In the genomic region with DNA sequence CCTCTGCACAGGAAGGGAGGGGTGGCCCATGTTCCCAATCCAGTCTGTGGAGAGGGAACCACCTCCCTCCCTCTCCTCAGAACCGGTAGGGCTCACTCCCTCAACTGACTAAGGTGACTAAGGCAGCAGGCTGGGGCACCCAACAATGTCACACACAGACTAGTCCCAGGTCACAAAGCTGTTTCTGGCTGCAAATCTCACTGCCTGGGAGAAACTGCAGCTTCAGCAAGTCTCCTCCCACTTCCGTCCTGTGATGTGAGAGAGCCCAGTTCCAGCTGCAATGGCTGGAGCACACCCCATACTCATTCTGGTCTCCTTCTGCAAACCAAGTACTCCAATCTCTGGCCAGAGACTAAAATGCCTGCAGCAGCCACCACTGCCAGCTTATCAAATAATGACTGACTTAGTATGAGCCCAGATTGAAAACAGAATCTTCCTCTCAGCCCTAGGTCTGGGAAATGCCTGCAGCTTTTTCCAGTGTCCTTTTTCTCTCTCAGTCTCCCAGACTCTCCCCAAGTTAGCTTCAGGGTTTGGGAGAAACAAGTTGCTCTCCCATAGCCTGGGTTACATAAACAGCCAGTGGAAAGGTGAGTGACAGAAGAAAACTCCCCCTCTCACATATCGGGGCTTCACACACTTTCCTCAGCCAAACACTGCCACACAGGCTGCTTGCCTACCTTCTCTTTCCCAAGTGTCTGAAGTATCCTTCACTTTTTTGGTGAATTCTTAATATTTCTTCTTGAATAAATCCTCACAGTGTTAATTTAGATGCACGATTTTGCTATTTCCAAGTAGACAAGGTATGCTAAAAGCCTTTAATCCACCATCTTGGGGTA, we compare ENCODE assay signal across 8 cellular contexts.
DNase-seq lines count a peak whose midpoint lies in the region; ATAC-seq and TF ChIP-seq lines count a peak whose summit lies in the region.

No MANE protein-coding gene starts in this region.

- H3K27ac Mint-ChIP-seq in activated T-cell treated with anti-CD3 and anti-CD28 coated beads, Interleukin-2, amount 50 U/mL, for 24 hours: no peak overlapping the region

- H3K27me3 Mint-ChIP-seq in activated T-cell treated with anti-CD3 and anti-CD28 coated beads, Interleukin-2, amount 50 U/mL, for 24 hours: no peaks in the 10 kb centered on the region

- H3K9me3 Mint-ChIP-seq in activated T-cell treated with anti-CD3 and anti-CD28 coated beads, Interleukin-2, amount 50 U/mL, for 24 hours: no peaks in the 10 kb centered on the region

- TF ChIP-seq CTCF in adrenal gland (IDR thresholded peaks at IDR 0.05) (no peak), upper lobe of left lung (IDR thresholded peaks at IDR 0.05) (no peak)

- H3K4me1 ChIP-seq in adrenal gland (replicated peaks in 1 of 2) (peaks cover 13 to 17% of the 10 kb centered on the region in 2 donors), upper lobe of left lung (peaks cover 3 to 11% (median 10%) of the 10 kb centered on the region in 4 donors)

- H3K4me3 Mint-ChIP-seq in activated T-cell treated with anti-CD3 and anti-CD28 coated beads, Interleukin-2, amount 50 U/mL, for 24 hours: no peak overlapping the region

- intact Hi-C loops in adrenal gland (cut with DNase I): no loop called here
- intact Hi-C loops in left colon (cut with DNase I, micrococcal nuclease): no loop called here

- H3K27ac ChIP-seq in adrenal gland (peak overlapping the region in 2 of 5 donors; percentile 17 to 62), upper lobe of left lung (peak overlapping the region in 2 of 4 donors; percentile 31 to 35)

- no peak for TF ChIP-seq POLR2A in adrenal gland (IDR thresholded peaks at IDR 0.05)
- TF ChIP-seq POLR2A in upper lobe of left lung (IDR thresholded peaks at IDR 0.05): peak in 1 of 4 donors; percentile 7

- H3K4me3 ChIP-seq in adrenal gland (no peak overlapping the region), upper lobe of left lung (no peak overlapping the region)

- peaks cover 24% of the 10 kb centered on the region for H3K4me1 Mint-ChIP-seq in activated T-cell treated with anti-CD3 and anti-CD28 coated beads, Interleukin-2, amount 50 U/mL, for 24 hours (ENCODE audit: low read depth)

- H3K9me3 ChIP-seq in adrenal gland (replicated peaks in 1 of 3) (no peaks in the 10 kb centered on the region), upper lobe of left lung (no peaks in the 10 kb centered on the region)

- WGBS in adrenal gland, 4 donors: 18 to 26% (median 22%) methylated on average over 4 of the region's 4 CpGs
- 21 to 28% methylated on average over 3 to 4 of the region's 4 CpGs for WGBS in upper lobe of left lung, 2 donors

- DNase-seq in activated T-cell treated with anti-CD3 and anti-CD28 coated beads for 24 hours (ENCODE audit: low read depth) (peak; percentile 8), MV-4-11 (lab: John Stamatoyannopoulos, UW) (peak; percentile 67), adrenal gland (peak; percentile 27 to 71 (median 50)), left colon (peak; percentile 16 to 39), upper lobe of left lung (peak in 1 of 2 donors; percentile 42), COLO668 (lab: John Stamatoyannopoulos, UW; ENCODE audit: unreplicated experiment) (no peak)
- no peak for DNase-seq in activated T-cell treated with anti-CD3 and anti-CD28 coated beads, Interleukin-2, amount 50 U/mL, for 24 hours

- H3K27me3 ChIP-seq in adrenal gland: no peaks in the 10 kb centered on the region
- no peaks in the 10 kb centered on the region for H3K27me3 ChIP-seq in upper lobe of left lung

- peak; percentile 86 for ATAC-seq in HG02588 (IDR thresholded peaks at IDR 0.05; ENCODE audit: unreplicated experiment)
- ATAC-seq in left colon: peak; percentile 33
- peak; percentile 57 to 88 for ATAC-seq in upper lobe of left lung (ENCODE audit: low FRiP score in 2 of 2)

- no peak for TF ChIP-seq EP300 in upper lobe of left lung (IDR thresholded peaks at IDR 0.05)

- no peaks in the 10 kb centered on the region for H3K36me3 Mint-ChIP-seq in activated T-cell treated with anti-CD3 and anti-CD28 coated beads, Interleukin-2, amount 50 U/mL, for 24 hours (ENCODE audit: low read depth)

- H3K36me3 ChIP-seq in adrenal gland (replicated peaks in 1 of 2) (no peaks in the 10 kb centered on the region), upper lobe of left lung (no peaks in the 10 kb centered on the region)

Comparison
In these comparisons a context has a peak if more than half of its experiments do, and no peak if none do; other contexts are left out.
1. DNase-seq: peak in activated T-cell treated with anti-CD3 and anti-CD28 coated beads for 24 hours (single experiment), MV-4-11 (single experiment), adrenal gland (7 of 7) and left colon (2 of 2); none in activated T-cell treated with anti-CD3 and anti-CD28 coated beads, Interleukin-2, amount 50 U/mL, for 24 hours (single experiment) and COLO668 (single experiment).
2. ATAC-seq: peak in every context shown above with its lines; median percentile 86 in HG02588; 72 in upper lobe of left lung; 33 in left colon.